20 cellular contexts compared by ENCODE assay signal in the genomic region with DNA sequence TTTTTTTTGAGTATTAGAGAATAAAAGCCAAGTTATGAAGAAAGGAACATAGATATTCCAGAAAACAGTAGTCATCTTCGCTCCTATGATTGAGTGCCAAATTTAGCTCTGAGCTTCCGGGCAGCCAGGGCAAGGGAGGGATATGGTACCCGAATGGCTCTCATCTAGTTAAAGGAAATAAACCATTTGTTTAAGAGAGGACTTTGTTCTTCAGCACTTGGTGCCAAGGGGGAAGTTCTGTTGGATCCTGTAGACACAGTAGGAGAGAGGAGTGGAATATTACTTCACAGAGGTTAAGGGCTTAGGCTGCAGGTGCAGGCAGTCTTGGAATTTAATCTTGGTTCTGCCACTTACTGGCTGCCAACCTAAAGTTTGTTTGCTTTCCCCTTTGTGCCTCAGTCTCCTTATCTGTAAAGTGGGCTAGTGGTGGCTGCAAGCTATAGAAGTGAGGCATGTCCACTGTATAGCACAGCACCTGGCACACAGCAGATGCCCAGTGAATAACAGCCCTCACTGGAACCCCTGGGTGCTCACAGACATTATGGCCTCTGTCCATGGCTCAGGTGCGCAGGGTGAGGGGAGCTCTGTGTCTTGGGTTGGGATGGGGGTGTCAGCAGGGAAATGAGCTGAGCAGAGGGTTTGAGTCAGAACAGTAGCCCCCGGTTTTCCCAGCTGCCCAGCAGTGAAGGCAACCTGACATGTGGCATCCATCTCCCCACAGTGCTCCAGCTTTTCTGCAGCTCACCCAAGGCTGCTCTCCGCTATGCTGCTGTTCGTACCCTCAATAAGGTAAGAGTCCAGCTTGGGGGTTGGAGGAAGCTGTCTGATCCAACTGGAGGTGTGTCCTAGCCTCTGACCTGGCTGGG. TPM values are rescaled to one million over a fixed set of nuclear protein-coding genes. Genes with fewer than 3 reads are reported as not detected.
DNase-seq lines count a peak whose midpoint lies in the region; ATAC-seq, FAIRE-seq and TF ChIP-seq lines count a peak whose summit lies in the region.
"Had no signal": no experiment of that assay in that cellular context is flagged by ENCODE, and none has a peak within 500 bp of the region (broad histone marks: within the 10 kb centered on the region; RNA-seq: fewer than 3 reads in every experiment).

No MANE protein-coding gene starts in this region.

- no peak for TF ChIP-seq CTCF in left ventricle myocardium inferior (IDR thresholded peaks at IDR 0.05; ENCODE audit: borderline replicate concordance)
- TF ChIP-seq CTCF in endothelial cell (IDR thresholded peaks at IDR 0.05; ENCODE audit: unreplicated experiment), result no peak
- no peak for TF ChIP-seq CTCF in pancreas (IDR thresholded peaks at IDR 0.05)

- H3K9me3 ChIP-seq in left ventricle myocardium inferior (replicated peaks), result no peaks in the 10 kb centered on the region
- H3K9me3 ChIP-seq in pancreas, result no peaks in the 10 kb centered on the region
- no peaks in the 10 kb centered on the region for H3K9me3 ChIP-seq in SJCRH30 (replicated peaks)
- H3K9me3 ChIP-seq: Peyer's patch had no signal

- H3K4me1 ChIP-seq in left ventricle myocardium inferior (peaks cover 19% of the 10 kb centered on the region), pancreas (no peaks in the 10 kb centered on the region), SJCRH30 (no peaks in the 10 kb centered on the region)
- H3K4me1 ChIP-seq: Peyer's patch had no signal

- ATAC-seq in pancreas (peak; percentile 33 to 70 (median 56)), HG03469 (IDR thresholded peaks at IDR 0.05; ENCODE audit: unreplicated experiment) (no peak)

- no peaks in the 10 kb centered on the region for H3K4me1 Mint-ChIP-seq in endothelial cell (ENCODE audit: unreplicated experiment)
- H3K4me1 Mint-ChIP-seq: H9 had no signal

- 77 to 78% methylated on average over 7 of the region's 7 CpGs for WGBS in pancreas, 2 donors

- intact Hi-C loops in cardiac septum (cut with DNase I), result no loop called here
- intact Hi-C loops in left ventricle myocardium inferior (cut with micrococcal nuclease), result no loop called here
- intact Hi-C loops in pancreas (cut with DNase I), result no loop called here

- no peak overlapping the region for H3K4me3 ChIP-seq in left ventricle myocardium inferior
- no peak overlapping the region for H3K4me3 ChIP-seq in pancreas
- H3K4me3 ChIP-seq in SJCRH30, result no peak overlapping the region
- H3K4me3 ChIP-seq: Peyer's patch had no signal

- H3K27me3 ChIP-seq in left ventricle myocardium inferior (ENCODE audit: low read depth), result no peaks in the 10 kb centered on the region
- H3K27me3 ChIP-seq in pancreas, result no peaks in the 10 kb centered on the region
- no peaks in the 10 kb centered on the region for H3K27me3 ChIP-seq in SJCRH30
- H3K27me3 ChIP-seq: Peyer's patch had no signal

- peaks cover 62% of the 10 kb centered on the region for H3K36me3 Mint-ChIP-seq in endothelial cell (ENCODE audit: low read depth, unreplicated experiment)

- no peak overlapping the region for H3K27ac Mint-ChIP-seq in endothelial cell (ENCODE audit: unreplicated experiment)
- H3K27ac Mint-ChIP-seq: H9 had no signal

- peak; percentile 46 for DNase-seq in cardiac septum (ENCODE audit: low spot score)
- no peak for DNase-seq in left ventricle myocardium inferior
- DNase-seq in endothelial cell (ENCODE audit: low spot score), result no peak
- DNase-seq in pancreas, result peak in 1 of 6 donors; percentile 22
- no peak for DNase-seq in SHP77 treated with DMSO at 0.1 percent for 48 hours (lab: John Stamatoyannopoulos, UW)
- no peak for DNase-seq in stimulated activated CD4-positive, alpha-beta T cell treated with anti-CD3 and anti-CD28 coated beads, Interleukin-1b, Interleukin-23, amount 100 ng/mL, for 48 hours
- no peak for DNase-seq in SJCRH30
- DNase-seq: C1 segment of cervical spinal cord, DND-41, H9, NCI-H1436, NCI-H2081, NCI-H510A treated with DMSO at 0.1 percent for 48 hours, NCI-H82, Peyer's patch, Right ventricle myocardium superior had no signal

- no peaks in the 10 kb centered on the region for H3K9me3 Mint-ChIP-seq in endothelial cell (ENCODE audit: unreplicated experiment)
- H3K9me3 Mint-ChIP-seq: H9 had no signal

- H3K36me3 ChIP-seq in left ventricle myocardium inferior (peaks cover 99% of the 10 kb centered on the region), pancreas (peaks cover 10 to 99% (median 82%) of the 10 kb centered on the region in 3 donors), SJCRH30 (peaks cover 65% of the 10 kb centered on the region)

- H3K27me3 Mint-ChIP-seq in endothelial cell (ENCODE audit: unreplicated experiment), result peaks cover 2% of the 10 kb centered on the region

- H3K4me3 Mint-ChIP-seq in endothelial cell (ENCODE audit: unreplicated experiment), result peak overlapping the region; percentile 23
- H3K4me3 Mint-ChIP-seq: H9 had no signal

- FAIRE-seq in pancreas (lab: Jason Lieb, UNC), result no peak
- FAIRE-seq: G401.6, GM18507, HTR-8/SVneo had no signal

- no peak overlapping the region for H3K27ac ChIP-seq in left ventricle myocardium inferior (replicated peaks)
- no peak overlapping the region for H3K27ac ChIP-seq in pancreas
- H3K27ac ChIP-seq in SJCRH30, result no peak overlapping the region

RNA-seq across cellular contexts. Expression of a gene that starts 10.4 kb away (rescaled TPM):
- total RNA-seq in cardiac septum (122 TPM), left ventricle myocardium inferior (86.1 TPM), endothelial cell (ENCODE audit: unreplicated experiment) (149 TPM), pancreas (100 to 1,000 TPM in 5 of 6 donors, 10 to 100 TPM in 1; 90.1 to 137 (median 110) TPM)
- 10 to 100 TPM; 81.4 to 99.7 TPM for polyA plus RNA-seq in pancreas
- 87.3 and 89.5 TPM in 2 replicates for total RNA-seq in SJCRH30 (2014; rRNA removed; shearing (Covaris generic))

RNA-seq across cellular contexts. Expression of a gene that starts 18.8 kb away (rescaled TPM):
- 32.9 TPM for total RNA-seq in cardiac septum
- total RNA-seq in left ventricle myocardium inferior, result 38.5 TPM
- total RNA-seq in endothelial cell (ENCODE audit: unreplicated experiment), result 36.4 TPM
- 10 to 100 TPM in 4 of 6 donors, 1 to 10 TPM in 2; 8.1 to 14.0 (median 10.7) TPM for total RNA-seq in pancreas
- 10 to 100 TPM in 1 of 2 donors, 1 to 10 TPM in 1; 8.0 to 22.5 TPM for polyA plus RNA-seq in pancreas
- 29.1 and 30.7 TPM in 2 replicates for total RNA-seq in SJCRH30 (2014; rRNA removed; shearing (Covaris generic))
